Comparison of ENCODE assay signal across 8 cellular contexts in the genomic region with DNA sequence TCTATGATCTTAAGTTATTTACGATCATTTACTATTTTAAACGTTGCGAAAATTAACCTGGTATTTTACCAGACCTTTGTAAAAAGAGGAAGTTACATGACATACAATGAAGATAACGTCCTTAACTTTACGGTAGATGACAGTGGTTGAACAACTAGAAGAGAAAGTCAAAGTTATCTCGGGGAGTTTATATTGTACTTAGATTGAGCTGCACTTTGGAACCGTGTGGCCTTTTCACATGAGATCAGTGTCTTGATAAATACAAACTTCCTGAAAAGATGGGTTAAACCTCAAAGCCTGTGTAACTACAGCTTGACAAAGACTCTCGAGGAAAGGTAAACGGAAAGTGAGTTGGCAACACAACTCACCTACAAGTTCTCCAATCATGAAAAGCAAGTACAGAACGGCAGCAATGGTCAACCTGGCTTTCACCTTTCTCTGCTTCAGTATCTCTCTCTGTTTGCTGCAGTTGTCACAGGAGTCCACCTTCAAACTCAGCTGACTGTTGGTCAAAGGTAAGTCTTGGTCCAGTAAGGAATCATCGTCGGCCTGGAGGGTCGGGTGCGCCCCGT. TPM values are rescaled to one million over a fixed set of nuclear protein-coding genes. Genes with fewer than 3 reads are reported as not detected.
DNase-seq lines count a peak whose midpoint lies in the region; ATAC-seq, FAIRE-seq and TF ChIP-seq lines count a peak whose summit lies in the region.

No MANE protein-coding gene starts in this region.

- H3K4me1 Mint-ChIP-seq in Calu3 (ENCODE audit: low read depth, unreplicated experiment): peaks cover 23% of the 10 kb centered on the region

- H3K4me3 ChIP-seq in colonic mucosa (peak overlapping the region; percentile 66), mononuclear cell (ENCODE audit: low read length) (peak overlapping the region; percentile 63)

- no peaks in the 10 kb centered on the region for H3K27me3 ChIP-seq in colonic mucosa
- H3K27me3 ChIP-seq in mononuclear cell (ENCODE audit: insufficient read depth, low read length): peaks cover 35% of the 10 kb centered on the region

- H3K27ac ChIP-seq in colonic mucosa: peak overlapping the region; percentile 81

- TF ChIP-seq CTCF in Calu3 (IDR thresholded peaks at IDR 0.05; ENCODE audit: unreplicated experiment): no peak
- TF ChIP-seq CTCF in colonic mucosa (IDR thresholded peaks at IDR 0.05): no peak
- TF ChIP-seq CTCF in D721Med (IDR thresholded peaks at IDR 0.05; ENCODE audit: insufficient read depth, missing control alignments): no peak

- CTCF ChIA-PET in Calu3 (lab: Charles Lee): interaction anchor here (1.1 kb wide), 1 partner anchor 65 kb away, joined by 3 read pairs; the partner anchor contains the start of gene BLOC1S6

- H3K9me3 ChIP-seq in colonic mucosa: no peaks in the 10 kb centered on the region
- no peaks in the 10 kb centered on the region for H3K9me3 ChIP-seq in mononuclear cell (ENCODE audit: low read depth, low read length)

- FAIRE-seq in D721Med (lab: Jason Lieb, UNC): no peak

- H3K27ac Mint-ChIP-seq in Calu3 (ENCODE audit: unreplicated experiment): peak overlapping the region; percentile 45

- H3K36me3 Mint-ChIP-seq in Calu3 (ENCODE audit: insufficient read depth, unreplicated experiment): peaks cover 23% of the 10 kb centered on the region

- H3K9ac ChIP-seq in colonic mucosa (ENCODE audit: low read depth in 2 of 2, low read length in 2 of 2): peak overlapping the region; percentile 63 to 76

- intact Hi-C loops in Calu3 (cut with micrococcal nuclease; ENCODE audit: unreplicated experiment): loop anchor here (2.0 to 5.0 kb wide), 2 partner anchors 66 to 89 kb away; partner anchors contain the start of gene BLOC1S6
- intact Hi-C loops in colonic mucosa (cut with DNase I): loop anchor here (10.0 kb wide), 1 partner anchor 63 kb away; the partner anchor contains the start of gene BLOC1S6

- DNase-seq in Calu3 (no peak), OCI-M1 (lab: John Stamatoyannopoulos, UW) (peak; percentile 65), colonic mucosa (peak; percentile 47), D721Med (ENCODE audit: insufficient read length, low spot score) (no peak), NCI-H524 treated with DMSO at 0.1 percent for 48 hours (lab: John Stamatoyannopoulos, UW) (no peak)
- no peak for DNase-seq in stimulated activated CD4-positive, alpha-beta T cell treated with anti-CD3 and anti-CD28 coated beads, Interleukin-12 subunit alpha, Interleukin-12 subunit beta, amount 100 ng/mL, for 4 hours

- H3K36me3 ChIP-seq in colonic mucosa: no peaks in the 10 kb centered on the region

- peak; percentile 5 for ATAC-seq in GM21717 (IDR thresholded peaks at IDR 0.05; ENCODE audit: unreplicated experiment)

- no peaks in the 10 kb centered on the region for H3K27me3 Mint-ChIP-seq in Calu3 (ENCODE audit: unreplicated experiment)

- H3K4me1 ChIP-seq in colonic mucosa (peaks cover 7% of the 10 kb centered on the region), mononuclear cell (ENCODE audit: insufficient read depth, low read length) (peaks cover 10% of the 10 kb centered on the region)

- BruUV-seq in Calu3 (replicated peaks; lab: Mats Ljungman, UMichigan): TSS peak; percentile 70

- no peaks in the 10 kb centered on the region for H3K9me3 Mint-ChIP-seq in Calu3 (ENCODE audit: low read depth, unreplicated experiment)

- H3K4me3 Mint-ChIP-seq in Calu3 (ENCODE audit: low read depth, unreplicated experiment): peak overlapping the region; percentile 78

RNA-seq across cellular contexts. Expression of gene SLC30A4, which starts 0.9 kb away (rescaled TPM):
- total RNA-seq in Calu3 (2022) (2.0 and 2.3 TPM in 2 replicates), colonic mucosa (10 to 100 TPM in 1 of 2 donors, 1 to 10 TPM in 1; 4.5 to 10.7 TPM), mononuclear cell (3.4 TPM)

Comparison
In these comparisons a context has a peak if more than half of its experiments do, and no peak if none do; other contexts are left out.
1. DNase-seq: peak in OCI-M1 (single experiment) and colonic mucosa (single experiment); none in Calu3 (single experiment), stimulated activated CD4-positive, alpha-beta T cell treated with anti-CD3 and anti-CD28 coated beads, Interleukin-12 subunit alpha, Interleukin-12 subunit beta, amount 100 ng/mL, for 4 hours (single experiment), D721Med (single experiment) and NCI-H524 treated with DMSO at 0.1 percent for 48 hours (single experiment).